Comparison of ENCODE assay signal across 8 cellular contexts in genomic region chr9:72592501-72593403, GRCh38.
DNase-seq lines count a peak whose midpoint lies in the region; ATAC-seq, FAIRE-seq and TF ChIP-seq lines count a peak whose summit lies in the region.

No MANE protein-coding gene starts in this region.

- H3K4me2 ChIP-seq in HepG2 (ENCODE audit: low read depth, low read length), result no peak overlapping the region

- peak; percentile 76 for FAIRE-seq in HepG2 (lab: Jason Lieb, UNC)

- in situ Hi-C loops in HepG2 (cut with HindIII; ENCODE audit: extremely low pct_ligation_motif_present, low pct_unique_long_range_greater_than_20kb), result loop anchor here (5.0 to 25.0 kb wide), 2 partner anchors 310 to 555 kb away; no protein-coding TSS in a partner anchor

- no peaks in the 10 kb centered on the region for H3K4me1 ChIP-seq in HepG2 (ENCODE audit: insufficient read depth, low read length)

- POLR2A ChIA-PET in RWPE1 (lab: Yijun Ruan, JAX; ENCODE audit: low non-redundant PET) (interaction anchor here (1.5 kb wide), 1 partner anchor 228 kb away, joined by 5 read pairs; the partner anchor contains the start of gene ZFAND5), HepG2 (lab: Yijun Ruan, JAX) (no interaction called here)

- TF ChIP-seq CTCF in RWPE1 (conservative IDR thresholded peaks at IDR 0.05; ENCODE audit: low read depth), result peak; percentile 80
- peak; percentile 78 for TF ChIP-seq CTCF in HepG2 (CRISPR knock-in tag; IDR thresholded peaks at IDR 0.05)

- CTCF ChIA-PET in RWPE1 (lab: Yijun Ruan, JAX), result interaction anchor here (0.5 to 1.1 kb wide), 13 partner anchors 10 to 302 kb away, joined by 3 to 8 read pairs (median 4); partner anchors contain the start of gene ZFAND5
- CTCF ChIA-PET in HepG2 (lab: Yijun Ruan, JAX; ENCODE audit: low intra/inter-chr PET ratio, low total read pairs), result interaction anchor here (1.2 to 4.1 kb wide), 4 partner anchors 300 to 321 kb away, joined by 4 to 34 read pairs (median 12); no protein-coding TSS in a partner anchor

- no peak overlapping the region for H3K9ac ChIP-seq in HepG2 (ENCODE audit: insufficient read depth, low read depth, low read length)

- H3K27me3 ChIP-seq in H7 (ENCODE audit: control insufficient read depth, insufficient read depth, low read length) (no peaks in the 10 kb centered on the region), HepG2 (ENCODE audit: control insufficient read depth in 1 of 2, insufficient read depth in 2 of 2, low read length in 2 of 2) (no peaks in the 10 kb centered on the region; a peak in 1 of 5 replicates)

- no peaks in the 10 kb centered on the region for H4K20me1 ChIP-seq in HepG2 (ENCODE audit: insufficient read depth, low read length)

- H3K79me2 ChIP-seq in HepG2 (ENCODE audit: insufficient read depth, low read length), result no peaks in the 10 kb centered on the region

- BruUV-seq in HepG2 (replicated peaks; lab: Mats Ljungman, UMichigan), result no TSS peak

- H3K4me3 ChIP-seq in H7 (ENCODE audit: insufficient read depth, low read depth, low read length) (no peak overlapping the region), HepG2 (replicated peaks in 1 of 3; ENCODE audit: insufficient read depth in 1 of 3, low read depth in 2 of 3, low read length in 3 of 3) (no peak overlapping the region)

- 13% methylated on average over 5 of the region's 5 CpGs for WGBS in HepG2 (ENCODE audit: low lambda C conversion rate)

- no peaks in the 10 kb centered on the region for H3K9me3 ChIP-seq in HepG2 (ENCODE audit: low read length)

- H3K36me3 ChIP-seq in H7 (replicated peaks; ENCODE audit: control insufficient read depth, insufficient read depth, low read length), result no peaks in the 10 kb centered on the region
- no peaks in the 10 kb centered on the region for H3K36me3 ChIP-seq in HepG2 (replicated peaks in 1 of 2; ENCODE audit: control insufficient read depth in 1 of 2, insufficient read depth in 2 of 2, low read length in 2 of 2)

- peak; percentile 66 for TF ChIP-seq RAD21 in HepG2 (CRISPR knock-in tag; IDR thresholded peaks at IDR 0.05)

- H3K27ac ChIP-seq in RWPE1 (no peak overlapping the region), HepG2 (ENCODE audit: extremely low read length, insufficient read depth, low read length) (no peak overlapping the region)

- TF ChIP-seq EP300 in HepG2 (IDR thresholded peaks at IDR 0.05; ENCODE audit: low read depth in 2 of 2, low read length in 2 of 2) (no peak), HepG2 (CRISPR knock-in tag; IDR thresholded peaks at IDR 0.05; ENCODE audit: borderline replicate concordance) (no peak)

- no peak for TF ChIP-seq POLR2A in HepG2 (IDR thresholded peaks at IDR 0.05; ENCODE audit: insufficient read depth in 1 of 2, low read depth in 2 of 2, low read length in 2 of 2)

- intact Hi-C loops in HepG2 (cut with micrococcal nuclease; ENCODE audit: unreplicated experiment), result loop anchor here (1.0 kb wide), 4 partner anchors 230 to 553 kb away; no protein-coding TSS in a partner anchor

- peak; percentile 89 for ATAC-seq in HepG2

- DNase-seq in stimulated activated CD4-positive, alpha-beta T cell treated with anti-CD3 and anti-CD28 coated beads, Interleukin-2, amount 100 ng/mL, for 24 hours, result peak; percentile 6 to 25
- DNase-seq in stimulated activated CD4-positive, alpha-beta T cell treated with anti-CD3 and anti-CD28 coated beads, Interleukin-2, amount 100 ng/mL, for 48 hours, result no peak
- DNase-seq in H7, result peak; percentile 55
- DNase-seq in M059J (ENCODE audit: low read depth), result peak; percentile 64
- DNase-seq in RWPE1 (ENCODE audit: low spot score), result peak; percentile 58
- peak; percentile 76 for DNase-seq in dedifferentiated amniotic fluid mesenchymal stem cell (ENCODE audit: extremely low spot score)
- peak; percentile 30 for DNase-seq in HepG2 (ENCODE audit: low spot score)
- peak; percentile 47 for DNase-seq in ureter (ENCODE audit: low spot score)

- no peak overlapping the region for H2AFZ ChIP-seq in HepG2 (ENCODE audit: low read length)

TF ChIP-seq in HepG2, 621 proteins besides CTCF, POLR2A, EP300 and RAD21 (continues in another document):
- TF ChIP-seq ZNF891 (CRISPR knock-in tag; IDR thresholded peaks at IDR 0.05) (no peak), HNRNPLL (IDR thresholded peaks at IDR 0.05; ENCODE audit: low read depth, low read length, poor library complexity, severe bottlenecking) (no peak), RXRB (CRISPR knock-in tag; IDR thresholded peaks at IDR 0.05; ENCODE audit: borderline replicate concordance) (0 out of 2 replicates have a peak, but pooled peaks have one; percentile 16), SIX1 (CRISPR knock-in tag; IDR thresholded peaks at IDR 0.05; ENCODE audit: borderline replicate concordance) (peak; percentile 64; the same call in 1 of the 2 replicates), RBFOX2 (IDR thresholded peaks at IDR 0.05; ENCODE audit: low read depth, low read length) (no peak), ZBTB1 (CRISPR knock-in tag; IDR thresholded peaks at IDR 0.05; ENCODE audit: borderline replicate concordance) (no peak), SSRP1 (CRISPR knock-in tag; IDR thresholded peaks at IDR 0.05) (no peak), GMEB1 (CRISPR knock-in tag; IDR thresholded peaks at IDR 0.05; ENCODE audit: borderline replicate concordance) (no peak), ZNF12 (CRISPR knock-in tag; IDR thresholded peaks at IDR 0.05) (no peak), ZNF598 (CRISPR knock-in tag; IDR thresholded peaks at IDR 0.05; ENCODE audit: borderline replicate concordance) (no peak), FOXA1 (IDR thresholded peaks at IDR 0.05) (no peak), FOXA1 (CRISPR knock-in tag; IDR thresholded peaks at IDR 0.05) (peak; percentile 71), RFX5 (IDR thresholded peaks at IDR 0.05; ENCODE audit: low read depth, low read length) (no peak), FOXA3 (CRISPR knock-in tag; IDR thresholded peaks at IDR 0.05) (peak; percentile 63), ZNF280D (CRISPR knock-in tag; IDR thresholded peaks at IDR 0.05) (no peak), SRSF4 (IDR thresholded peaks at IDR 0.05; ENCODE audit: low read depth, low read length, poor library complexity, severe bottlenecking) (no peak), SMC3 (IDR thresholded peaks at IDR 0.05; ENCODE audit: low read length) (peak; percentile 88)

Comparison
In these comparisons a context has a peak if more than half of its experiments do, and no peak if none do; other contexts are left out.
1. DNase-seq: peak in stimulated activated CD4-positive, alpha-beta T cell treated with anti-CD3 and anti-CD28 coated beads, Interleukin-2, amount 100 ng/mL, for 24 hours (2 of 2), H7 (single experiment), M059J (single experiment), RWPE1 (single experiment), dedifferentiated amniotic fluid mesenchymal stem cell (single experiment), HepG2 (single experiment) and ureter (single experiment); none in stimulated activated CD4-positive, alpha-beta T cell treated with anti-CD3 and anti-CD28 coated beads, Interleukin-2, amount 100 ng/mL, for 48 hours (0 of 2).